17 cellular contexts compared by ENCODE assay signal in the genomic region with DNA sequence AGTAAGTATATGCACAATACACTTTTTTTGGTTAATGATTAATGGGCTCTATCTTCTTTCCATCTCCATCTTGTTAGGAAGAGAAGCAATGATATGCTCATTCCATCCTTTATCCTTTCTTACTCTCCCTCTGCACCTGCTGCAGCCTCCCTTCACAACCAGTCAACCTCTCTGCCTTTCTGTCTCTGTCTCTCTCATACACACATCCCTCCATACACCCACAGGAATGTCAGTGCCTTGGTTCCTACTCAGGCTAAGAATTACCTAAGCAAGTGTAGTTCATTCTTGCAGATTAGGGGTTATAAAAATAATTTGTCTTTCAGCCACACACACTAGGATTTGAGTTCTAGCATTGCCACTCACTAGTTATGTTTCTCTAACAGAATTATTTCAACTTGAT.
"Had no signal": no experiment of that assay in that cellular context is flagged by ENCODE, and none has a peak within 500 bp of the region (broad histone marks: within the 10 kb centered on the region; RNA-seq: fewer than 3 reads in every experiment).

No MANE protein-coding gene starts in this region.

- H3K79me2 ChIP-seq: hepatocyte had no signal

- H3K27me3 ChIP-seq: dorsolateral prefrontal cortex, esophagus muscularis mucosa, foreskin keratinocyte, gastroesophageal sphincter, heart left ventricle, hepatocyte, left lung had no signal

- H3K4me3 ChIP-seq: coronary artery, dorsolateral prefrontal cortex, esophagus muscularis mucosa, gastroesophageal sphincter, heart left ventricle, hepatocyte, left lung, lower lobe of right lung, mucosa of descending colon had no signal

- ATAC-seq: foreskin keratinocyte, gastroesophageal sphincter, heart left ventricle, left cardiac atrium, left lung, left ventricle myocardium superior, lower lobe of right lung, mucosa of descending colon had no signal

- H3K4me1 ChIP-seq: gastroesophageal sphincter had no signal

- H3K4me2 ChIP-seq: hepatocyte had no signal

- H3K36me3 Mint-ChIP-seq: mesothelial cell of epicardium had no signal

- H3K27ac ChIP-seq: coronary artery, dorsolateral prefrontal cortex, esophagus muscularis mucosa, foreskin keratinocyte, gastroesophageal sphincter, heart left ventricle, hepatocyte, left lung, lower lobe of right lung had no signal

- H3K4me3 Mint-ChIP-seq: mesothelial cell of epicardium had no signal

- H3K27ac Mint-ChIP-seq: mesothelial cell of epicardium had no signal

- DNase-seq: dermis blood vessel endothelial cell; dorsolateral prefrontal cortex; effector CD4-positive, alpha-beta T cell; effector memory CD4-positive, alpha-beta T cell; heart left ventricle; left cardiac atrium; left lung; left ventricle myocardium superior; lower lobe of right lung; mesenchymal stem cell; mucosa of descending colon had no signal

- H3K9me3 ChIP-seq: esophagus muscularis mucosa, gastroesophageal sphincter, left lung, lower lobe of right lung, mucosa of descending colon had no signal

- H2AFZ ChIP-seq: hepatocyte had no signal

- H3K36me3 ChIP-seq: esophagus muscularis mucosa, gastroesophageal sphincter, heart left ventricle, left lung, lower lobe of right lung had no signal
